In genomic region chr2:26297061-26297460, GRCh38 we compare ENCODE assay signal across 13 cellular contexts.
DNase-seq lines count a peak whose midpoint lies in the region; ATAC-seq and TF ChIP-seq lines count a peak whose summit lies in the region.
"Had no signal": no experiment of that assay in that cellular context is flagged by ENCODE, and none has a peak within 500 bp of the region (broad histone marks: within the 10 kb centered on the region; RNA-seq: fewer than 3 reads in every experiment).

No MANE protein-coding gene starts in this region.

- H3K27me3 Mint-ChIP-seq in memory B cell: no peaks in the 10 kb centered on the region
- H3K27me3 Mint-ChIP-seq in stimulated activated memory B cell treated with anti-CD40 and anti-IgM and Interleukin-4, amounts not matched to agents 10 μg/mL and 1 μg/mL and 100 μg/mL, for 72 hours: no peaks in the 10 kb centered on the region

- no peaks in the 10 kb centered on the region; a peak in 1 of 3 replicates for H3K36me3 ChIP-seq in HEK293 (ENCODE audit: control insufficient read depth in 2 of 2, insufficient read depth in 1 of 2, low read length in 2 of 2)
- H3K36me3 ChIP-seq: BLaER1 had no signal

- H3K27ac ChIP-seq in HEK293 (ENCODE audit: extremely low read depth, low read depth, low read length): no peak overlapping the region
- H3K27ac ChIP-seq: A549, BLaER1, HL-60 had no signal

- H3K9me3 Mint-ChIP-seq in memory B cell: no peaks in the 10 kb centered on the region
- H3K9me3 Mint-ChIP-seq in stimulated activated memory B cell treated with anti-CD40 and anti-IgM and Interleukin-4, amounts not matched to agents 10 μg/mL and 1 μg/mL and 100 μg/mL, for 72 hours: no peaks in the 10 kb centered on the region

- H3K36me3 Mint-ChIP-seq in memory B cell: no peaks in the 10 kb centered on the region
- no peaks in the 10 kb centered on the region for H3K36me3 Mint-ChIP-seq in stimulated activated memory B cell treated with anti-CD40 and anti-IgM and Interleukin-4, amounts not matched to agents 10 μg/mL and 1 μg/mL and 100 μg/mL, for 72 hours

- no peak overlapping the region for H3K4me3 ChIP-seq in HEK293 (ENCODE audit: low read depth, low read length)
- H3K4me3 ChIP-seq: A549, BLaER1, K562 had no signal

- peak; percentile 26 for DNase-seq in ELF-1 (ENCODE audit: low read depth, low spot score)
- no peak for DNase-seq in memory B cell (ENCODE audit: low spot score in 2 of 2)
- no peak for DNase-seq in DMS79 treated with DMSO at 0.1 percent for 48 hours (lab: John Stamatoyannopoulos, UW)
- DNase-seq: AML-193, DMS 273 treated with DMSO at 0.1 percent for 48 hours had no signal

- no peaks in the 10 kb centered on the region for H3K4me1 ChIP-seq in HEK293 (ENCODE audit: control insufficient read depth, insufficient read depth, low read length)

- no peaks in the 10 kb centered on the region for H3K4me1 Mint-ChIP-seq in memory B cell
- H3K4me1 Mint-ChIP-seq in stimulated activated memory B cell treated with anti-CD40 and anti-IgM and Interleukin-4, amounts not matched to agents 10 μg/mL and 1 μg/mL and 100 μg/mL, for 72 hours: no peaks in the 10 kb centered on the region

- H3K9me3 ChIP-seq in HEK293 (ENCODE audit: control insufficient read depth, insufficient read depth, low read depth, low read length): no peaks in the 10 kb centered on the region
- H3K9me3 ChIP-seq: A549, BLaER1 had no signal

- POLR2A ChIA-PET in HEK293 (lab: Yijun Ruan, JAX): no interaction called here

- H3K27ac Mint-ChIP-seq in memory B cell: peak overlapping the region; percentile 7
- peak overlapping the region; percentile 27 for H3K27ac Mint-ChIP-seq in stimulated activated memory B cell treated with anti-CD40 and anti-IgM and Interleukin-4, amounts not matched to agents 10 μg/mL and 1 μg/mL and 100 μg/mL, for 72 hours

- H3K4me3 Mint-ChIP-seq in memory B cell: no peak overlapping the region
- H3K4me3 Mint-ChIP-seq in stimulated activated memory B cell treated with anti-CD40 and anti-IgM and Interleukin-4, amounts not matched to agents 10 μg/mL and 1 μg/mL and 100 μg/mL, for 72 hours: no peak overlapping the region

- TF ChIP-seq CTCF in HEK293 (tag by site-specific recombination; IDR thresholded peaks at IDR 0.05): no peak

- no peak for ATAC-seq in memory B cell (ENCODE audit: low read depth)
- no peak for ATAC-seq in stimulated activated memory B cell treated with anti-CD40 and anti-IgM and Interleukin-4, amounts not matched to agents 10 μg/mL and 1 μg/mL and 100 μg/mL, for 72 hours
- no peak for ATAC-seq in GM18517 (IDR thresholded peaks at IDR 0.05; ENCODE audit: unreplicated experiment)
- ATAC-seq: A549, HCT116, K562 had no signal

- CTCF ChIA-PET in HEK293 (lab: Yijun Ruan, JAX): interaction anchor here (0.6 kb wide), 1 partner anchor 691 kb away, joined by 3 read pairs; no protein-coding TSS in a partner anchor

TF ChIP-seq in HEK293, 187 proteins besides CTCF, POLR2A, EP300 and RAD21:
- TF ChIP-seq INSM2 (tag by site-specific recombination; IDR thresholded peaks at IDR 0.05): no peak
- TF ChIP-seq OSR2 (tag by site-specific recombination; IDR thresholded peaks at IDR 0.05): no peak
- TF ChIP-seq ZNF664 (tag by site-specific recombination; IDR thresholded peaks at IDR 0.05): 0 out of 2 replicates have a peak, but pooled peaks have one; percentile 8
- no peak for TF ChIP-seq GLI2 (tag by site-specific recombination; IDR thresholded peaks at IDR 0.05; ENCODE audit: borderline replicate concordance, low read depth)
- TF ChIP-seq ZNF132 (tag by site-specific recombination; IDR thresholded peaks at IDR 0.05; ENCODE audit: borderline replicate concordance): no peak
- TF ChIP-seq MYNN (tag by site-specific recombination; IDR thresholded peaks at IDR 0.05; ENCODE audit: borderline replicate concordance): no peak
